Comparison of ENCODE assay signal across 11 cellular contexts in the genomic region with DNA sequence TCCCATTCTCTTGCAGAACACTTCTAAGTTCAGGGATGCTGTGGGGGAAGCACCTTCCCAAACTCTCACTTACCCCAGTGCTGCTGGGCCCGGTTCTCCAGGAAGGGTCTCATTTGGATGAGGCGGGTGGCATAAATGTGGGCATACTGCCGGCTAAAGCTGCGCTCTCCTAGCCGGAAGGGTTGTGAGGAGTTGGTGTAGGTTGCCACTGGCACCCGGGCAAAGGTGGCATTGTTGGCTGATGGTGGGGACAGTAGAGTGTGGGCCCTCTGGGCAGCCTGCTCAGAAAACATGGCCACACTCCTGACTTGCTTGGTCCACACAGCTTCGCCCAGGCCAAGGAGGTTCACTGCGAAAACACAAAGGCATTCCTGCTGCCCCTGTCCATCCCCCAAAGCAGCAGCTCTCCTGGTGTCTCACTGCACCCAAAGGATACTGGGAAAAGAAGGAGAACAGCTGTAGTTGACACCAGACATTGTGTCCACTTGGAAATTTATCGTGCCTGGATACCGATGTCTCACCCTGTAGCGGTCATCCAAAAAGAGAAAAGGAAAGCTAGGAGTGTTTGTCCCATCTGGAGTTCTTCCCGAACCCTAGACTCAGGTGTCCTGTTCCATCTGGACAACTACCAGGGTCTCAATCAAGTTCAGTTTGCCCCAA. TPM values are rescaled to one million over a fixed set of nuclear protein-coding genes. Genes with fewer than 3 reads are reported as not detected.
DNase-seq lines count a peak whose midpoint lies in the region; ATAC-seq, FAIRE-seq and TF ChIP-seq lines count a peak whose summit lies in the region.
"Had no signal": no experiment of that assay in that cellular context is flagged by ENCODE, and none has a peak within 500 bp of the region (broad histone marks: within the 10 kb centered on the region; RNA-seq: fewer than 3 reads in every experiment).

No MANE protein-coding gene starts in this region.

- H2BK120ac ChIP-seq in IMR-90 (ENCODE audit: low read depth, low read length): no peak overlapping the region

- peaks cover 17% of the 10 kb centered on the region for H3K4me1 Mint-ChIP-seq in CD4-positive, alpha-beta T cell (ENCODE audit: low read depth)
- H3K4me1 Mint-ChIP-seq in astrocyte (ENCODE audit: low read depth, unreplicated experiment): peaks cover 8% of the 10 kb centered on the region

- no peak overlapping the region for H3K56ac ChIP-seq in IMR-90 (ENCODE audit: extremely low read depth, insufficient read depth, low read length)

- no peak overlapping the region for H3K27ac ChIP-seq in CD4-positive, alpha-beta T cell (ENCODE audit: low read depth, low read length)
- H3K27ac ChIP-seq in IMR-90 (ENCODE audit: insufficient read depth, low read length) (no peak overlapping the region), astrocyte (ENCODE audit: low read depth, low read length) (no peak overlapping the region), neural cell (ENCODE audit: low read length) (no peak overlapping the region)

- no peaks in the 10 kb centered on the region for H3K9me3 Mint-ChIP-seq in CD4-positive, alpha-beta T cell
- peaks cover 8% of the 10 kb centered on the region for H3K9me3 Mint-ChIP-seq in astrocyte (ENCODE audit: unreplicated experiment)

- TF ChIP-seq RAD21 in IMR-90 (IDR thresholded peaks at IDR 0.05; ENCODE audit: low read length): no peak
- no peak for TF ChIP-seq RAD21 in neural cell (conservative IDR thresholded peaks at IDR 0.05)

- H2BK20ac ChIP-seq in IMR-90 (ENCODE audit: low read depth, low read length): no peak overlapping the region

- FAIRE-seq in astrocyte (lab: Jason Lieb, UNC) (no peak), H54 (lab: Jason Lieb, UNC) (no peak)

- no peak overlapping the region for H3K9ac ChIP-seq in IMR-90 (ENCODE audit: low read depth, low read length)
- no peak overlapping the region for H3K9ac ChIP-seq in astrocyte (ENCODE audit: low read length)
- no peak overlapping the region for H3K9ac ChIP-seq in neural cell (ENCODE audit: low read length)

- H3K4me3 Mint-ChIP-seq in CD4-positive, alpha-beta T cell: no peak overlapping the region
- no peak overlapping the region for H3K4me3 Mint-ChIP-seq in astrocyte (ENCODE audit: unreplicated experiment)

- no peak for TF ChIP-seq EP300 in neural cell (conservative IDR thresholded peaks at IDR 0.05; ENCODE audit: poor library complexity, severe bottlenecking)

- no peak overlapping the region for H4K5ac ChIP-seq in IMR-90 (ENCODE audit: low read depth, low read length)

- H3K14ac ChIP-seq in IMR-90 (replicated peaks; ENCODE audit: low read depth, low read length): 0 out of 2 replicates have a peak overlapping the region, but pooled peaks have one; percentile 23

- peaks cover 16% of the 10 kb centered on the region for H3K9me1 ChIP-seq in IMR-90 (ENCODE audit: insufficient read depth, low read length)

- no peak overlapping the region; the same call in 1 of the 2 replicates for H3K23ac ChIP-seq in IMR-90 (ENCODE audit: low read depth, low read length)

- H2AK5ac ChIP-seq in IMR-90 (ENCODE audit: low read depth, low read length): peak overlapping the region; percentile 32; the same call in 1 of the 2 replicates

- in situ Hi-C loops in IMR-90 (cut with MboI; ENCODE audit: low sequenced_read_pairs): loop anchor here (10.0 kb wide), 1 partner anchor 73 kb away; no protein-coding TSS in a partner anchor

- H3K79me2 ChIP-seq in astrocyte (ENCODE audit: insufficient read depth, low read length): peaks cover 35% of the 10 kb centered on the region
- H3K79me2 ChIP-seq in neural cell (replicated peaks; ENCODE audit: insufficient read depth, low read length): peaks cover 14% of the 10 kb centered on the region

- no peak overlapping the region for H2BK15ac ChIP-seq in IMR-90 (ENCODE audit: low read depth, low read length)

- WGBS in IMR-90 (ENCODE audit: extremely low coverage in 2 of 2, insufficient read length in 1 of 2), 2 experiments: 95% methylated on average over 7 of the region's 12 CpGs; no CpG with 5 or more reads in 1 of the 2 experiments

- H3K36me3 ChIP-seq in IMR-90 (ENCODE audit: control insufficient read depth, insufficient read depth, low read length) (peaks cover 30% of the 10 kb centered on the region), astrocyte (ENCODE audit: insufficient read depth, low read length) (peaks cover 16% of the 10 kb centered on the region), neural cell (ENCODE audit: insufficient read depth, low read length) (no peaks in the 10 kb centered on the region)

- dilution Hi-C loops in IMR-90 (cut with HindIII; ENCODE audit: low sequenced_read_pairs, unreplicated experiment): no loop called here

- H2AFZ ChIP-seq in IMR-90 (replicated peaks; ENCODE audit: low read length, poor library complexity) (no peak overlapping the region), astrocyte (ENCODE audit: low read depth, low read length) (no peak overlapping the region), neural cell (ENCODE audit: low read depth, low read length) (no peak overlapping the region)

- H3F3A ChIP-seq in neural cell (ENCODE audit: insufficient read depth, low read length, poor library complexity, severe bottlenecking): no peaks in the 10 kb centered on the region

- no peaks in the 10 kb centered on the region for H3K9me3 ChIP-seq in CD4-positive, alpha-beta T cell (ENCODE audit: control insufficient read depth, low read length)
- H3K9me3 ChIP-seq in IMR-90 (ENCODE audit: control insufficient read depth, insufficient read depth, low read length): no peaks in the 10 kb centered on the region
- H3K9me3 ChIP-seq in astrocyte (ENCODE audit: insufficient read depth, low read depth, low read length): no peaks in the 10 kb centered on the region
- H3K9me3 ChIP-seq in neural cell (ENCODE audit: low read length): no peaks in the 10 kb centered on the region

- peaks cover 17 to 52% of the 10 kb centered on the region in 2 experiments for H3K79me1 ChIP-seq in IMR-90 (ENCODE audit: low read depth in 1 of 2, low read length in 2 of 2)

- H3K18ac ChIP-seq in IMR-90 (ENCODE audit: low read depth, low read length): no peak overlapping the region

- peaks cover 44% of the 10 kb centered on the region for H3K36me3 Mint-ChIP-seq in CD4-positive, alpha-beta T cell (ENCODE audit: low read depth)
- peaks cover 18% of the 10 kb centered on the region for H3K36me3 Mint-ChIP-seq in astrocyte (ENCODE audit: low read depth, unreplicated experiment)

- POLR2A ChIA-PET in CD4-positive, alpha-beta T cell (lab: Charles Lee): interaction anchor here (1.0 to 2.5 kb wide), 2 partner anchors 368 to 905 kb away, joined by 4 to 15 read pairs; partner anchors contain the start of gene NUDCD3
- POLR2A ChIA-PET in IMR-90 (lab: Charles Lee; ENCODE audit: unreplicated experiment): no interaction called here

- no TSS peak for BruUV-seq in IMR-90 (replicated peaks; lab: Mats Ljungman, UMichigan)

- H3K4me3 ChIP-seq in IMR-90 (ENCODE audit: insufficient read depth, low read depth, low read length) (no peak overlapping the region), astrocyte (ENCODE audit: insufficient read depth, low read depth, low read length) (peak overlapping the region; percentile 62), neural cell (ENCODE audit: low read length) (peak overlapping the region; percentile 94)

- H4K91ac ChIP-seq in IMR-90 (ENCODE audit: insufficient read depth, low read depth, low read length): no peak overlapping the region

- H3K9me2 ChIP-seq in neural cell (ENCODE audit: insufficient read depth, low read length): no peaks in the 10 kb centered on the region

- no peak overlapping the region for H3K4me2 ChIP-seq in IMR-90 (ENCODE audit: low read depth, low read length)
- peak overlapping the region; percentile 93 for H3K4me2 ChIP-seq in astrocyte (ENCODE audit: low read length)
- no peak overlapping the region for H3K4me2 ChIP-seq in neural cell (ENCODE audit: low read length)

- peak overlapping the region; percentile 65 for H3K27ac Mint-ChIP-seq in CD4-positive, alpha-beta T cell
- no peak overlapping the region for H3K27ac Mint-ChIP-seq in astrocyte (ENCODE audit: unreplicated experiment)

- CTCF ChIA-PET in CD4-positive, alpha-beta T cell (lab: Charles Lee): interaction anchor here (1.5 kb wide), 1 partner anchor 101 kb away, joined by 4 read pairs; no protein-coding TSS in a partner anchor
- CTCF ChIA-PET in IMR-90 (lab: Yijun Ruan, JAX): no interaction called here

- TF ChIP-seq POLR2A in IMR-90 (IDR thresholded peaks at IDR 0.05; ENCODE audit: low read depth, low read length) (no peak), H54 (IDR thresholded peaks at IDR 0.05; ENCODE audit: low read depth, low read length) (no peak)

- H3K27me3 ChIP-seq in CD4-positive, alpha-beta T cell (ENCODE audit: control insufficient read depth, insufficient read depth, low read length): no peaks in the 10 kb centered on the region
- H3K27me3 ChIP-seq in IMR-90 (ENCODE audit: control insufficient read depth, insufficient read depth, low read length): no peaks in the 10 kb centered on the region
- no peaks in the 10 kb centered on the region for H3K27me3 ChIP-seq in astrocyte (ENCODE audit: insufficient read depth, low read length)
- no peaks in the 10 kb centered on the region for H3K27me3 ChIP-seq in neural cell (ENCODE audit: insufficient read depth, low read depth, low read length)

- DNase-seq in CD4-positive, alpha-beta T cell: no peak
- no peak for DNase-seq in IMR-90
- no peak for DNase-seq in astrocyte (ENCODE audit: low read depth)
- no peak for DNase-seq in SKM-1 (lab: John Stamatoyannopoulos, UW; ENCODE audit: unreplicated experiment)
- no peak for DNase-seq in H54 (ENCODE audit: insufficient read length, low spot score)
- DNase-seq in NCI-H446 treated with DMSO at 0.1 percent for 48 hours (lab: John Stamatoyannopoulos, UW): no peak
- DNase-seq: anterior cingulate cortex, occipital lobe, T-helper 1 cell had no signal

- TF ChIP-seq CTCF in CD4-positive, alpha-beta T cell (IDR thresholded peaks at IDR 0.05): no peak
- TF ChIP-seq CTCF in IMR-90 (conservative IDR thresholded peaks at IDR 0.05; ENCODE audit: low read depth, low read length): no peak
- no peak for TF ChIP-seq CTCF in astrocyte (IDR thresholded peaks at IDR 0.05; ENCODE audit: insufficient read depth, low read depth, low read length)
- no peak for TF ChIP-seq CTCF in neural cell (IDR thresholded peaks at IDR 0.05; ENCODE audit: poor library complexity, severe bottlenecking)

- H4K20me1 ChIP-seq in IMR-90 (ENCODE audit: insufficient read depth, low read length) (no peaks in the 10 kb centered on the region; the same call in 1 of the 2 replicates), astrocyte (ENCODE audit: insufficient read depth, low read length) (peaks cover 8% of the 10 kb centered on the region), neural cell (ENCODE audit: insufficient read depth) (no peaks in the 10 kb centered on the region)

- no peak for ATAC-seq in CD4-positive, alpha-beta T cell (ENCODE audit: poor library complexity)
- ATAC-seq in IMR-90 (ENCODE audit: low read depth): no peak
- no peak for ATAC-seq in GM21528 (IDR thresholded peaks at IDR 0.05; ENCODE audit: low FRiP score, unreplicated experiment)

- H2AK9ac ChIP-seq in IMR-90 (replicated peaks; ENCODE audit: low read depth, low read length, poor library complexity): peak overlapping the region; percentile 62

- no peak overlapping the region for H3K4ac ChIP-seq in IMR-90 (ENCODE audit: low read depth, low read length)

- intact Hi-C loops in CD4-positive, alpha-beta T cell (cut with DNase I, micrococcal nuclease): loop anchor here (1.0 to 10.0 kb wide), 6 partner anchors 38 to 363 kb away; partner anchors contain the start of gene YKT6 (in 2 of the 2)
- intact Hi-C loops in IMR-90 (cut with micrococcal nuclease): loop anchor here (2.0 kb wide), 1 partner anchor 39 kb away; the partner anchor contains the start of gene POLM

- H3K27me3 Mint-ChIP-seq in CD4-positive, alpha-beta T cell: no peaks in the 10 kb centered on the region
- no peaks in the 10 kb centered on the region for H3K27me3 Mint-ChIP-seq in astrocyte (ENCODE audit: low read depth, unreplicated experiment)

- H3K4me1 ChIP-seq in IMR-90 (ENCODE audit: control insufficient read depth, insufficient read depth, low read length) (peaks cover 6% of the 10 kb centered on the region), astrocyte (ENCODE audit: insufficient read depth, low read length) (peaks cover 12% of the 10 kb centered on the region)

- H2BK5ac ChIP-seq in IMR-90 (ENCODE audit: low read depth, low read length, poor library complexity, severe bottlenecking): no peak overlapping the region

- H4K8ac ChIP-seq in IMR-90 (ENCODE audit: low read depth in 2 of 2, low read length in 2 of 2): peak overlapping the region in 1 of 2 experiments; percentile 47; a peak in 1 of 4 replicates

RNA-seq across cellular contexts. Expression of gene POLD2, which starts 1.5 kb away (rescaled TPM):
- 10 to 100 TPM; 45.2 to 48.3 TPM for total RNA-seq in CD4-positive, alpha-beta T cell
- total RNA-seq in IMR-90 (2012; rRNA removed) (136 and 163 TPM in 2 replicates), astrocyte (59.9 and 67.7 TPM in 2 replicates)
- polyA plus RNA-seq in IMR-90 (2012; rRNA removed) (142 and 165 TPM in 2 replicates), neural cell (79.5 and 84.6 TPM in 2 replicates)
- 137 and 138 TPM in 2 replicates for polyA plus RNA-seq in IMR-90 (2012; cell fraction: cytosol; rRNA removed)
- polyA plus RNA-seq in IMR-90 (2012; cell fraction: nucleus; rRNA removed; ENCODE audit: low replicate concordance): 99.1 and 163 TPM in 2 replicates
- polyA minus RNA-seq in neural cell: 55.0 and 57.5 TPM in 2 replicates

RNA-seq across cellular contexts. Expression of gene AEBP1, which starts 17.7 kb away (rescaled TPM):
- total RNA-seq in CD4-positive, alpha-beta T cell: 10 to 100 TPM; 20.3 to 21.3 TPM
- total RNA-seq in IMR-90 (2012; rRNA removed): 1.1 and 1.4 TPM in 2 replicates
- polyA plus RNA-seq in IMR-90 (2012; rRNA removed): 5.5 and 5.7 TPM in 2 replicates
- 5.5 and 7.4 TPM in 2 replicates for polyA plus RNA-seq in IMR-90 (2012; cell fraction: cytosol; rRNA removed)
- polyA plus RNA-seq in IMR-90 (2012; cell fraction: nucleus; rRNA removed; ENCODE audit: low replicate concordance): 21.5 and 34.8 TPM in 2 replicates
- total RNA-seq in astrocyte: 65.0 and 102 TPM in 2 replicates
- polyA plus RNA-seq in neural cell: 0.30 TPM in 1 of 2 replicates, not detected in the other
- polyA minus RNA-seq in neural cell: 0.58 TPM in 1 of 2 replicates, not detected in the other

RNA-seq across cellular contexts. Expression of gene MYL7, which starts 19.2 kb away (rescaled TPM):
- total RNA-seq in CD4-positive, alpha-beta T cell: not detected
- not detected in 2 replicates for total RNA-seq in IMR-90 (2012; rRNA removed)
- polyA plus RNA-seq in IMR-90 (2012; rRNA removed): 0.24 TPM in 1 of 2 replicates, not detected in the other
- not detected in 2 replicates for polyA plus RNA-seq in IMR-90 (2012; cell fraction: cytosol; rRNA removed)
- 0.40 TPM in 1 of 2 replicates, not detected in the other for polyA plus RNA-seq in IMR-90 (2012; cell fraction: nucleus; rRNA removed; ENCODE audit: low replicate concordance)
- total RNA-seq in astrocyte: 60.0 and 63.0 TPM in 2 replicates
- polyA plus RNA-seq in neural cell: 0.76 TPM in 1 of 2 replicates, not detected in the other
- polyA minus RNA-seq in neural cell: not detected in 2 replicates
- total RNA-seq: occipital lobe had no signal

RNA-seq across cellular contexts. Expression of gene POLM, which starts 39.6 kb away (rescaled TPM):
- 10 to 100 TPM; 33.6 to 35.6 TPM for total RNA-seq in CD4-positive, alpha-beta T cell
- total RNA-seq in IMR-90 (2012; rRNA removed): 3.0 and 3.1 TPM in 2 replicates
- 9.1 and 9.4 TPM in 2 replicates for polyA plus RNA-seq in IMR-90 (2012; rRNA removed)
- polyA plus RNA-seq in IMR-90 (2012; cell fraction: cytosol; rRNA removed): 4.4 and 4.7 TPM in 2 replicates
- polyA plus RNA-seq in IMR-90 (2012; cell fraction: nucleus; rRNA removed; ENCODE audit: low replicate concordance): 42.2 and 74.4 TPM in 2 replicates
- total RNA-seq in astrocyte: 9.6 and 10.6 TPM in 2 replicates
- polyA plus RNA-seq in neural cell: 24.6 and 27.7 TPM in 2 replicates
- polyA minus RNA-seq in neural cell: 13.4 and 13.8 TPM in 2 replicates

RNA-seq across cellular contexts. Expression of gene PGAM2, which starts 56.5 kb away (rescaled TPM):
- total RNA-seq in CD4-positive, alpha-beta T cell: 1 to 10 TPM; 1.3 to 1.8 TPM
- total RNA-seq in IMR-90 (2012; rRNA removed): not detected in 2 replicates
- polyA plus RNA-seq in IMR-90 (2012; rRNA removed): 0.27 TPM in 1 of 2 replicates, not detected in the other
- polyA plus RNA-seq in IMR-90 (2012; cell fraction: cytosol; rRNA removed): 0.13 and 0.15 TPM in 2 replicates
- polyA plus RNA-seq in IMR-90 (2012; cell fraction: nucleus; rRNA removed; ENCODE audit: low replicate concordance): 0.17 TPM in 1 of 2 replicates, not detected in the other
- 0.70 and 0.79 TPM in 2 replicates for total RNA-seq in astrocyte
- polyA plus RNA-seq in neural cell: not detected in 2 replicates
- 0.81 TPM in 1 of 2 replicates, not detected in the other for polyA minus RNA-seq in neural cell

Comparison
In these comparisons a context has a peak if more than half of its experiments do, and no peak if none do; other contexts are left out.
1. RNA of gene MYL7, which starts 19.2 kb away (total RNA-seq): 60.0 to 63.0 TPM in astrocyte; not detected in IMR-90 and not detected in CD4-positive, alpha-beta T cell; every median in the first group is over 10 times any median in the second.